9 cellular contexts compared by ENCODE assay signal in genomic region chr7:2970307-2970664, GRCh38.
"Had no signal": no experiment of that assay in that cellular context is flagged by ENCODE, and none has a peak within 500 bp of the region (broad histone marks: within the 10 kb centered on the region; RNA-seq: fewer than 3 reads in every experiment).

No MANE protein-coding gene starts in this region.

- H3K9ac ChIP-seq: GM23248 had no signal

- H3K9me3 Mint-ChIP-seq: HFFc6 had no signal

- DNase-seq: GM23248, GOT3, H9, HCEC 1CT, HFFc6, Kasumi-1, KG1 had no signal

- H3K4me3 ChIP-seq: GM23248 had no signal

- H3K27ac ChIP-seq: GM23248 had no signal

- FAIRE-seq: H54 had no signal

- H2AFZ ChIP-seq: GM23248 had no signal

- H3K27me3 Mint-ChIP-seq: IgD-negative memory B cell had no signal

- H3K27ac Mint-ChIP-seq: H9, HFFc6, IgD-negative memory B cell had no signal

- H3K4me3 Mint-ChIP-seq: H9, HFFc6, IgD-negative memory B cell had no signal
